29 cellular contexts compared by ENCODE assay signal in the genomic region with DNA sequence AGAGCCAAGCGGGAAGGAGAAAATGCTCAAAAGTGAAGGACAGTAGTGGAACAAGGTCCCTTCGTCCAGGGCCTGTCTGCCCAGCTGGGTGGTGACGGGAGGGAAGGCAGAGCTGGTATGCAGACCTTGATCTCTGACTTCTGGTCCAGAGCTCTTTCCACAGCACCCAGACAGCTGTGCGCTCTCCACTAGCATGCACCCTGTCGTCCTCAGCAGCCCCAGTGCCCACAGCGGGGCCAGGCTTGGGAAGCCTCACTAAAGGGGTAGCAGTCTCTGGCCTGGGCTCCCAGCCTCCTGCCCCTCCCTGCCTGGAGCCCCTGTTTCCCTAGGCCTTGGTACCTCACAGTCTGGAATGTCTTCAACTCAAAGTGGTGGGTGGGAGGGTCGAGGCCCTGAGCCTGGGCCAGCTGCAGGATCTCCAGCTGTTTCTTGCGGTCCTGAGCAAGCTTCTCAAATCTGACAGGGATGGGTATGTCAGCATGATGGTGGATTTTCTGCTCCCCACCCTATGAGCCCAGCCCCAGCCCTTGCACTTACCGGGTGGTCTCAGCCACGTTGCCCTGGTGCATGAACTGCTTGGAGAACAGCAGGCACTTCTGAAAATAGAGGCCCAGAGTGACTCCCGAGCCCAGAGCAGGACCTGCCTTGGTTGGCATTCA. TPM values are rescaled to one million over a fixed set of nuclear protein-coding genes. Genes with fewer than 3 reads are reported as not detected.
DNase-seq lines count a peak whose midpoint lies in the region; ATAC-seq, FAIRE-seq and TF ChIP-seq lines count a peak whose summit lies in the region.
"Had no signal": no experiment of that assay in that cellular context is flagged by ENCODE, and none has a peak within 500 bp of the region (broad histone marks: within the 10 kb centered on the region; RNA-seq: fewer than 3 reads in every experiment).

No MANE protein-coding gene starts in this region.

- no peak overlapping the region for H2AK5ac ChIP-seq in neuronal stem cell (ENCODE audit: low read depth, low read length)

- no peak for DNase-seq in GM12891 (ENCODE audit: insufficient read length, low spot score)
- DNase-seq in RWPE1 (ENCODE audit: low spot score) = no peak
- no peak for DNase-seq in effector memory CD8-positive, alpha-beta T cell
- no peak for DNase-seq in neuronal stem cell (ENCODE audit: low spot score)
- DNase-seq in NCI-H446 (lab: John Stamatoyannopoulos, UW) = no peak
- no peak for DNase-seq in NCI-H1694 (lab: John Stamatoyannopoulos, UW)
- no peak for DNase-seq in PC-3
- DNase-seq: C1 segment of cervical spinal cord; CD8-positive, alpha-beta T cell; DMS 273 treated with DMSO at 0.1 percent for 48 hours; DMS79; EL; GF-D8; GOT3; HCEC 1CT; Kasumi-1; MV-4-11; NCI-H1105 treated with DMSO at 0.1 percent for 48 hours; NCI-H146; NCI-H2029; NCI-H446 treated with DMSO at 0.1 percent for 48 hours; NCI-H526; NCI-H82; NK-92 treated with Interleukin-12 subunit alpha and Interleukin-12 subunit beta, amount 100 ng/mL, for 24 hours; PC-9; Right ventricle myocardium superior had no signal

- no peak overlapping the region for H3K4ac ChIP-seq in neuronal stem cell (ENCODE audit: low read length)

- H2BK12ac ChIP-seq in neuronal stem cell (ENCODE audit: low read length) = no peak overlapping the region

- TF ChIP-seq CTCF in RWPE1 (conservative IDR thresholded peaks at IDR 0.05; ENCODE audit: low read depth) = no peak
- TF ChIP-seq CTCF in PC-3 (conservative IDR thresholded peaks at IDR 0.05; ENCODE audit: low read depth, low read length) = no peak

- H4K8ac ChIP-seq in neuronal stem cell (ENCODE audit: low read depth, low read length) = no peak overlapping the region

- H2BK15ac ChIP-seq in neuronal stem cell (ENCODE audit: low read length) = no peak overlapping the region

- H3K79me1 ChIP-seq in neuronal stem cell (ENCODE audit: low read depth, low read length) = peaks cover 4% of the 10 kb centered on the region

- BruUV-seq in PC-3 (replicated peaks; lab: Mats Ljungman, UMichigan) = no TSS peak

- CTCF ChIA-PET in RWPE1 (lab: Yijun Ruan, JAX) (no interaction called here), PC-3 (lab: Charles Lee) (no interaction called here)

- peaks cover 72% of the 10 kb centered on the region for H3K36me3 Mint-ChIP-seq in effector memory CD8-positive, alpha-beta T cell (ENCODE audit: insufficient read depth)

- H3K4me2 ChIP-seq in neuronal stem cell (ENCODE audit: insufficient read depth, low read length, poor library complexity, severe bottlenecking) (no peak overlapping the region), PC-3 (ENCODE audit: low read length) (no peak overlapping the region)
- H3K4me2 ChIP-seq: PC-9 had no signal

- H3K4me1 ChIP-seq in neuronal stem cell (ENCODE audit: control insufficient read depth in 2 of 2, insufficient read depth in 1 of 2, low read depth in 1 of 2, low read length in 2 of 2) = peaks cover 3 to 4% of the 10 kb centered on the region in 2 donors
- no peaks in the 10 kb centered on the region for H3K4me1 ChIP-seq in PC-3 (ENCODE audit: insufficient read depth, low read length)

- H3K9ac ChIP-seq in neuronal stem cell (ENCODE audit: low read depth, low read length, poor library complexity) = no peak overlapping the region
- no peak overlapping the region for H3K9ac ChIP-seq in PC-3 (ENCODE audit: low read length)

- H3K36me3 ChIP-seq in neuronal stem cell (replicated peaks in 1 of 2; ENCODE audit: control insufficient read depth in 2 of 2, insufficient read depth in 2 of 2, low read length in 2 of 2) (peaks cover 76 to 93% of the 10 kb centered on the region in 2 donors), PC-3 (ENCODE audit: low read depth, low read length) (peaks cover 33% of the 10 kb centered on the region; the same call in 1 of the 2 replicates)

- H3K4me3 Mint-ChIP-seq in effector memory CD8-positive, alpha-beta T cell = no peak overlapping the region
- H3K4me3 Mint-ChIP-seq: CD8-positive, alpha-beta T cell had no signal

- H2BK5ac ChIP-seq in neuronal stem cell (ENCODE audit: low read length) = no peak overlapping the region

- H4K91ac ChIP-seq in neuronal stem cell (ENCODE audit: low read depth, low read length, poor library complexity) = peak overlapping the region; percentile 86

- TF ChIP-seq POLR2A in GM12891 (IDR thresholded peaks at IDR 0.05; ENCODE audit: low read depth, low read length) = no peak

- H4K20me1 ChIP-seq in PC-3 (ENCODE audit: low read length) = no peaks in the 10 kb centered on the region

- no peak overlapping the region for H3K18ac ChIP-seq in neuronal stem cell (ENCODE audit: low read length)

- no CpG with 5 or more reads among the region's 11 CpGs for WGBS in neuronal stem cell (ENCODE audit: extremely low coverage in 2 of 2, insufficient read length in 2 of 2, insufficient replicate concordance in 1 of 2), 2 donors

- H3K27ac ChIP-seq in RWPE1 (peak overlapping the region; percentile 5; the same call in 1 of the 2 replicates), neuronal stem cell (replicated peaks; ENCODE audit: low read length) (no peak overlapping the region), PC-3 (ENCODE audit: low read length) (no peak overlapping the region)
- H3K27ac ChIP-seq: PC-9, SJSA1 had no signal

- H3K27ac Mint-ChIP-seq in effector memory CD8-positive, alpha-beta T cell = peak overlapping the region; percentile 77 to 79
- H3K27ac Mint-ChIP-seq: CD8-positive, alpha-beta T cell had no signal

- H2AFZ ChIP-seq in neuronal stem cell (ENCODE audit: low read length) (no peak overlapping the region), PC-3 (ENCODE audit: low read length) (no peak overlapping the region)
- H2AFZ ChIP-seq: PC-9 had no signal

- FAIRE-seq in GM12891 (lab: Jason Lieb, UNC) = no peak
- FAIRE-seq: GM18507 had no signal

- no peak for ATAC-seq in effector memory CD8-positive, alpha-beta T cell (replicated peaks)
- no peak for ATAC-seq in GM18868 (IDR thresholded peaks at IDR 0.05; ENCODE audit: unreplicated experiment)
- ATAC-seq in PC-3 = no peak
- ATAC-seq: CD8-positive, alpha-beta T cell had no signal

- H3K14ac ChIP-seq in neuronal stem cell (ENCODE audit: low read length) = no peak overlapping the region

- no peaks in the 10 kb centered on the region for H3K9me3 ChIP-seq in neuronal stem cell (replicated peaks in 1 of 2; ENCODE audit: control insufficient read depth in 2 of 2, insufficient read depth in 1 of 2, low read depth in 1 of 2, low read length in 2 of 2)
- no peaks in the 10 kb centered on the region for H3K9me3 ChIP-seq in PC-3 (ENCODE audit: low read length)
- H3K9me3 ChIP-seq: SJSA1 had no signal

- no peak overlapping the region for H2BK120ac ChIP-seq in neuronal stem cell (ENCODE audit: low read depth, low read length)

- no peaks in the 10 kb centered on the region for H3K9me3 Mint-ChIP-seq in effector memory CD8-positive, alpha-beta T cell
- H3K9me3 Mint-ChIP-seq: CD8-positive, alpha-beta T cell had no signal

- intact Hi-C loops in PC-3 (cut with micrococcal nuclease) = no loop called here

- H3K9me2 ChIP-seq in PC-3 (replicated peaks; ENCODE audit: low read length) = no peaks in the 10 kb centered on the region

- no peak overlapping the region for H3K23ac ChIP-seq in neuronal stem cell (ENCODE audit: low read depth, low read length, poor library complexity)

- POLR2A ChIA-PET in RWPE1 (lab: Yijun Ruan, JAX; ENCODE audit: low non-redundant PET) (interaction anchor here (0.6 kb wide), 1 partner anchor 224 kb away, joined by 4 read pairs; no protein-coding TSS in a partner anchor), PC-3 (lab: Charles Lee; ENCODE audit: unreplicated experiment) (no interaction called here)

- no peaks in the 10 kb centered on the region for H3K27me3 ChIP-seq in neuronal stem cell (ENCODE audit: control insufficient read depth in 3 of 3, insufficient read depth in 3 of 3, low read depth in 1 of 3, low read length in 3 of 3)
- H3K27me3 ChIP-seq in PC-3 (ENCODE audit: low read length) = no peaks in the 10 kb centered on the region
- H3K27me3 ChIP-seq: SJSA1 had no signal

- peaks cover 2 to 4% of the 10 kb centered on the region in 2 donors for H3K4me1 Mint-ChIP-seq in effector memory CD8-positive, alpha-beta T cell (ENCODE audit: low read depth in 2 of 2)

- H3K79me2 ChIP-seq in PC-3 (ENCODE audit: low read length) = no peaks in the 10 kb centered on the region

- no peak overlapping the region for H3K4me3 ChIP-seq in neuronal stem cell (ENCODE audit: low read length in 2 of 2)
- H3K4me3 ChIP-seq in PC-3 (ENCODE audit: low read length) = no peak overlapping the region
- H3K4me3 ChIP-seq: PC-9, SJSA1 had no signal

- no peaks in the 10 kb centered on the region for H3K27me3 Mint-ChIP-seq in effector memory CD8-positive, alpha-beta T cell

- no peaks in the 10 kb centered on the region for H3F3A ChIP-seq in PC-3 (ENCODE audit: low read length, unreplicated experiment)

TF ChIP-seq in GM12891, 5 proteins besides CTCF, POLR2A, EP300 and RAD21:
- peak; percentile 46; the same call in 1 of the 2 replicates for TF ChIP-seq POLR2AphosphoS5 (IDR thresholded peaks at IDR 0.05; ENCODE audit: low read depth, low read length)
- TF ChIP-seq POU2F2 (IDR thresholded peaks at IDR 0.05; ENCODE audit: low read depth, low read length) = no peak

RNA-seq across cellular contexts. Expression of a gene that starts 10.0 kb away (rescaled TPM):
- 16.2 TPM for polyA plus RNA-seq in GM12891 (2012; ENCODE audit: low read depth, missing spikeins)
- 6.9 TPM for polyA plus RNA-seq in neuronal stem cell (2013, experiment 1 of 2)
- polyA plus RNA-seq in neuronal stem cell (2013, experiment 2 of 2) = 7.4 TPM
- 26.0 and 26.8 TPM in 2 replicates for total RNA-seq in PC-3 (2014; rRNA removed)

RNA-seq across cellular contexts. Expression of a gene that starts 48.2 kb away (rescaled TPM):
- 12.2 TPM for polyA plus RNA-seq in GM12891 (2012; ENCODE audit: low read depth, missing spikeins)
- polyA plus RNA-seq in neuronal stem cell (2013, experiment 1 of 2) = 22.5 TPM
- polyA plus RNA-seq in neuronal stem cell (2013, experiment 2 of 2) = 22.8 TPM
- 23.7 and 28.9 TPM in 2 replicates for total RNA-seq in PC-3 (2014; rRNA removed)

RNA-seq across cellular contexts. Expression of a gene that starts 48.4 kb away (rescaled TPM):
- polyA plus RNA-seq in GM12891 (2012; ENCODE audit: low read depth, missing spikeins) = 36.4 TPM
- 49.0 TPM for polyA plus RNA-seq in neuronal stem cell (2013, experiment 1 of 2)
- 48.1 TPM for polyA plus RNA-seq in neuronal stem cell (2013, experiment 2 of 2)
- 14.5 and 15.2 TPM in 2 replicates for total RNA-seq in PC-3 (2014; rRNA removed)
